ENCODE assay signal across 1 cellular context in genomic region chr17:17919169-17920107, GRCh38.
TF ChIP-seq lines count a peak whose summit lies in the region.

No MANE protein-coding gene starts in this region.

TF ChIP-seq in GM12878, 131 proteins besides CTCF, POLR2A, EP300 and RAD21 (continued from another document):
- no peak for TF ChIP-seq RCOR1 (conservative IDR thresholded peaks at IDR 0.05; ENCODE audit: low read depth, low read length)
- no peak for TF ChIP-seq RFX5 (IDR thresholded peaks at IDR 0.05; ENCODE audit: low read depth, low read length)
- TF ChIP-seq NFXL1 (IDR thresholded peaks at IDR 0.05; ENCODE audit: borderline replicate concordance) = no peak
- peak; percentile 66 for TF ChIP-seq YY1 (IDR thresholded peaks at IDR 0.05; ENCODE audit: low read depth, low read length)
